19 cellular contexts compared by ENCODE assay signal in the genomic region with DNA sequence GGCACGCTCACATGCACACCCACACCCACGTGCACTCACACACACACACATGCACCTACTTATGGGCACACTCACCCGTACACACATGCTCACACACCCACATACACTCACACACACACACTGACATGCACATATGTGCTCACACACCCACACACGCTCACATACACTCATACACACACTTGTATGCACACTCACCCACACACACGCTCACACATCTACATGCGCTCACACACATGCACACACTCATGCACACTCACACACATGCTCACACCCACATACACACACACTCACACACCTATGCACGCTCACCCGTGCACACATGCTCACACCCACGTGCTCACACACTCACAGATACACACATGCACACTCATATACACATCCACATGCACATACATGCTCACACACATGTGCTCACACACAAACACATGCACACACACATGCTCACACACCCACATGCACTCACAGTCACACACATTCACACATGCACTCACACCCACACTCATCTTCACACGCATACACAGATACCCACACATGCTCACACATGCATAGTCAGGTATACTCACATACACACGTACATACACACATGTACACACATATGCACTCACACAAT.
"Had no signal": no experiment of that assay in that cellular context is flagged by ENCODE, and none has a peak within 500 bp of the region (broad histone marks: within the 10 kb centered on the region; RNA-seq: fewer than 3 reads in every experiment).

No MANE protein-coding gene starts in this region.

- H3K27ac ChIP-seq: brain microvascular endothelial cell, gastrocnemius medialis, heart right ventricle, prostate gland, suprapubic skin, transverse colon had no signal

- FAIRE-seq: small intestine had no signal

- H3K9me3 ChIP-seq: gastrocnemius medialis, heart right ventricle, prostate gland, suprapubic skin, transverse colon had no signal

- H3K36me3 ChIP-seq: brain microvascular endothelial cell, gastrocnemius medialis, heart right ventricle, prostate gland, suprapubic skin, transverse colon had no signal

- H3K4me1 ChIP-seq: gastrocnemius medialis, suprapubic skin, transverse colon had no signal

- ATAC-seq: activated naive CD8-positive, alpha-beta T cell treated with anti-CD3 and anti-CD28 coated beads, Interleukin-2, amount 50 U/mL, for 24 hours; activated T-cell treated with anti-CD3 and anti-CD28 coated beads, Interleukin-2, amount 50 U/mL, for 4 hours; esophagus mucosa; gastrocnemius medialis; heart right ventricle; right cardiac atrium; stimulated activated naive CD8-positive, alpha-beta T cell treated with anti-CD3 and anti-CD28 coated beads, Interleukin-15, amount 100 ng/mL, for 72 hours had no signal

- H3K4me3 ChIP-seq: gastrocnemius medialis, heart right ventricle, prostate gland, suprapubic skin, transverse colon had no signal

- H3K27me3 ChIP-seq: brain microvascular endothelial cell had no signal

- DNase-seq: activated CD4-positive, alpha-beta T cell treated with anti-CD3 and anti-CD28 coated beads, Interleukin-2, amount 50 U/mL, for 1 hour; activated CD4-positive, CD25-positive, alpha-beta regulatory T cell treated with anti-CD3 and anti-CD28 coated beads, Interleukin-2, amount 50 U/mL, for 72 hours; activated CD8-positive, alpha-beta memory T cell treated with anti-CD3 and anti-CD28 coated beads, Interleukin-2, amount 50 U/mL, for 4 hours; activated naive CD4-positive, alpha-beta T cell treated with anti-CD3 and anti-CD28 coated beads, Interleukin-2, amount 10 ng/mL, durations not matched to agents 7 days and 5 days; activated naive CD8-positive, alpha-beta T cell treated with anti-CD3 and anti-CD28 coated beads, Interleukin-2, amount 50 U/mL, for 24 hours; activated T-cell treated with anti-CD3 and anti-CD28 coated beads, Interleukin-2, amount 50 U/mL, for 4 hours; anterior cingulate cortex; brain microvascular endothelial cell; effector CD4-positive, alpha-beta T cell; gastrocnemius medialis; heart right ventricle; small intestine; stimulated activated CD4-positive, alpha-beta T cell treated with anti-CD3 and anti-CD28 coated beads, Interleukin-4, amount 100 ng/mL, for 1 hour; stimulated activated naive CD8-positive, alpha-beta T cell treated with anti-CD3 and anti-CD28 coated beads, Interleukin-15, amount 100 ng/mL, for 72 hours; transverse colon had no signal
